In genomic region chr12:57552306-57552651, GRCh38 we compare ENCODE assay signal across 17 cellular contexts.
"Had no signal": no experiment of that assay in that cellular context is flagged by ENCODE, and none has a peak within 500 bp of the region (broad histone marks: within the 10 kb centered on the region; RNA-seq: fewer than 3 reads in every experiment).

No MANE protein-coding gene starts in this region.

- H3K36me3 Mint-ChIP-seq: naive thymus-derived CD8-positive, alpha-beta T cell had no signal

- H3K27ac Mint-ChIP-seq: activated CD8-positive, alpha-beta T cell treated with anti-CD3 and anti-CD28 coated beads, Interleukin-2, amount 10 ng/mL, durations not matched to agents 7 days and 5 days; activated naive CD8-positive, alpha-beta T cell treated with anti-CD3 and anti-CD28 coated beads, Interleukin-2, amount 50 U/mL, for 24 hours; activated T-helper 1 cell treated with anti-CD3 and anti-CD28 coated beads, Interleukin-12 subunit alpha, Interleukin-12 subunit beta, Interleukin-2, Interleukin-4 antibody, amounts not matched to agents 30 ng/mL and 10 ng/mL and 1 ng/mL, durations not matched to agents 14 hours and 24 hours and 36 hours had no signal

- H3K36me3 ChIP-seq: ovary, suprapubic skin, upper lobe of left lung had no signal

- H3K9me3 ChIP-seq: ovary, suprapubic skin, upper lobe of left lung had no signal

- H3K27me3 ChIP-seq: ovary had no signal

- H3K27ac ChIP-seq: coronary artery, epithelial cell of prostate, ovary, suprapubic skin, upper lobe of left lung had no signal

- DNase-seq: activated CD4-positive, alpha-beta T cell treated with anti-CD3 and anti-CD28 coated beads for 4 hours; activated CD8-positive, alpha-beta T cell treated with anti-CD3 and anti-CD28 coated beads, Interleukin-2, amount 10 ng/mL, durations not matched to agents 7 days and 5 days; activated naive CD4-positive, alpha-beta T cell treated with Interleukin-2 at 50 U/mL for 16 hours; activated naive CD8-positive, alpha-beta T cell treated with anti-CD3 and anti-CD28 coated beads, Interleukin-2, amount 50 U/mL, for 24 hours; effector CD8-positive, alpha-beta T cell; left colon; naive thymus-derived CD8-positive, alpha-beta T cell; stimulated activated CD4-positive, alpha-beta T cell treated with anti-CD3 and anti-CD28 coated beads, Interleukin-4, amount 100 ng/mL, for 1 hour; stimulated activated CD8-positive, alpha-beta memory T cell treated with anti-CD3 and anti-CD28 coated beads, Interleukin-4, amount 100 ng/mL, for 48 hours; stimulated activated naive CD8-positive, alpha-beta T cell treated with anti-CD3 and anti-CD28 coated beads, Interleukin-15, Interleukin-2, amounts not matched to agents 100 U/mL and 50 U/mL, for 24 hours; T-helper 9 cell; upper lobe of left lung had no signal

- H3K9me3 Mint-ChIP-seq: activated naive CD8-positive, alpha-beta T cell treated with anti-CD3 and anti-CD28 coated beads, Interleukin-2, amount 50 U/mL, for 24 hours; activated T-helper 1 cell treated with anti-CD3 and anti-CD28 coated beads, Interleukin-12 subunit alpha, Interleukin-12 subunit beta, Interleukin-2, Interleukin-4 antibody, amounts not matched to agents 30 ng/mL and 10 ng/mL and 1 ng/mL, durations not matched to agents 14 hours and 24 hours and 36 hours; naive thymus-derived CD8-positive, alpha-beta T cell had no signal

- H3K4me3 ChIP-seq: coronary artery, ovary, suprapubic skin, upper lobe of left lung had no signal

- H3K4me3 Mint-ChIP-seq: activated CD8-positive, alpha-beta T cell treated with anti-CD3 and anti-CD28 coated beads, Interleukin-2, amount 10 ng/mL, durations not matched to agents 7 days and 5 days; activated naive CD8-positive, alpha-beta T cell treated with anti-CD3 and anti-CD28 coated beads, Interleukin-2, amount 50 U/mL, for 24 hours; activated T-helper 1 cell treated with anti-CD3 and anti-CD28 coated beads, Interleukin-12 subunit alpha, Interleukin-12 subunit beta, Interleukin-2, Interleukin-4 antibody, amounts not matched to agents 30 ng/mL and 10 ng/mL and 1 ng/mL, durations not matched to agents 14 hours and 24 hours and 36 hours had no signal
